ENCODE assay signal across 9 cellular contexts in genomic region chr3:15630646-15631350, GRCh38. TPM values are rescaled to one million over a fixed set of nuclear protein-coding genes. Genes with fewer than 3 reads are reported as not detected.
DNase-seq lines count a peak whose midpoint lies in the region; ATAC-seq, FAIRE-seq and TF ChIP-seq lines count a peak whose summit lies in the region.
"Had no signal": no experiment of that assay in that cellular context is flagged by ENCODE, and none has a peak within 500 bp of the region (broad histone marks: within the 10 kb centered on the region; RNA-seq: fewer than 3 reads in every experiment).

No MANE protein-coding gene starts in this region.

- ATAC-seq in GM18861 (IDR thresholded peaks at IDR 0.05; ENCODE audit: unreplicated experiment) (peak; percentile 34), HG03442 (IDR thresholded peaks at IDR 0.05; ENCODE audit: unreplicated experiment) (peak; percentile 57)

- H3K9me3 ChIP-seq in tibial artery, result no peaks in the 10 kb centered on the region
- H3K9me3 ChIP-seq: HAP-1 had no signal

- no peak overlapping the region for H3K4me3 Mint-ChIP-seq in CD14-positive monocyte

- H3K9me3 Mint-ChIP-seq in CD14-positive monocyte, result no peaks in the 10 kb centered on the region

- peaks cover 13% of the 10 kb centered on the region for H3K4me1 Mint-ChIP-seq in CD14-positive monocyte

- H3K27me3 ChIP-seq in tibial artery, result no peaks in the 10 kb centered on the region

- peak overlapping the region in 1 of 7 donors; percentile 67 for H3K27ac Mint-ChIP-seq in CD14-positive monocyte

- H3K36me3 ChIP-seq in tibial artery, result no peaks in the 10 kb centered on the region
- H3K36me3 ChIP-seq: HAP-1 had no signal

- FAIRE-seq in A204.1 (lab: Jason Lieb, UNC), result peak; percentile 99
- FAIRE-seq in D721Med (lab: Jason Lieb, UNC), result no peak

- H3K27ac ChIP-seq in tibial artery, result peak overlapping the region; percentile 23 to 42

- intact Hi-C loops in tibial artery (cut with DNase I; ENCODE audit: low total_unique reads) (loop anchor here (2.0 to 10.0 kb wide), 2 partner anchors 182 to 614 kb away; no protein-coding TSS in a partner anchor), CD14-positive monocyte (cut with micrococcal nuclease) (loop anchor here (5.0 to 10.0 kb wide), 2 partner anchors 54 to 182 kb away; no protein-coding TSS in a partner anchor)

- peaks cover 0 to 39% (median 20%) of the 10 kb centered on the region in 4 donors for H3K4me1 ChIP-seq in tibial artery

- TF ChIP-seq CTCF in tibial artery (IDR thresholded peaks at IDR 0.05) (no peak), D721Med (IDR thresholded peaks at IDR 0.05; ENCODE audit: insufficient read depth, missing control alignments) (no peak), CD14-positive monocyte (IDR thresholded peaks at IDR 0.05) (no peak)

- peaks cover 11 to 15% of the 10 kb centered on the region in 2 donors for H3K36me3 Mint-ChIP-seq in CD14-positive monocyte

- H3K4me3 ChIP-seq in tibial artery, result peak overlapping the region; percentile 26 to 31
- H3K4me3 ChIP-seq: HAP-1 had no signal

- peak; percentile 80 for DNase-seq in amniotic stem cell (lab: John Stamatoyannopoulos, UW)
- DNase-seq in kidney glomerular epithelial cell (lab: John Stamatoyannopoulos, UW), result peak; percentile 40
- DNase-seq in tibial artery, result no peak
- DNase-seq in D721Med (ENCODE audit: insufficient read length, low spot score), result no peak
- DNase-seq in CD14-positive monocyte (ENCODE audit: low spot score), result no peak

- peaks cover 2% of the 10 kb centered on the region in 3 donors for H3K27me3 Mint-ChIP-seq in CD14-positive monocyte (ENCODE audit: low read depth in 3 of 3)

RNA-seq across cellular contexts. Expression of gene BTD, which starts 29.3 kb away (rescaled TPM):
- polyA plus RNA-seq in CD14-positive monocyte, result 10 to 100 TPM; 19.3 to 24.0 TPM

RNA-seq across cellular contexts. Expression of gene HACL1, which starts 29.4 kb away (rescaled TPM):
- 10 to 100 TPM; 22.3 to 27.2 TPM for polyA plus RNA-seq in CD14-positive monocyte

Comparison
In these comparisons a context has a peak if more than half of its experiments do, and no peak if none do; other contexts are left out.
1. DNase-seq: peak in amniotic stem cell (single experiment) and kidney glomerular epithelial cell (single experiment); none in tibial artery (0 of 2), D721Med (single experiment) and CD14-positive monocyte (single experiment).